29 cellular contexts compared by ENCODE assay signal in genomic region chr5:21140987-21141386, GRCh38.
"Had no signal": no experiment of that assay in that cellular context is flagged by ENCODE, and none has a peak within 500 bp of the region (broad histone marks: within the 10 kb centered on the region; RNA-seq: fewer than 3 reads in every experiment).

No MANE protein-coding gene starts in this region.

- H2AFZ ChIP-seq: hepatocyte, neural progenitor cell, parathyroid adenoma had no signal

- H3K79me2 ChIP-seq: hepatocyte, parathyroid adenoma had no signal

- H3K4me3 ChIP-seq: coronary artery, esophagus muscularis mucosa, gastroesophageal sphincter, heart left ventricle, hepatocyte, neural progenitor cell, right atrium auricular region, smooth muscle cell, thoracic aorta, tibial nerve, upper lobe of left lung had no signal

- H3K4me2 ChIP-seq: hepatocyte, neural progenitor cell, smooth muscle cell had no signal

- H3K9me3 Mint-ChIP-seq: nephron, neural progenitor cell had no signal

- H3K4me1 ChIP-seq: esophagus muscularis mucosa, foreskin keratinocyte, gastroesophageal sphincter, heart left ventricle, neural progenitor cell, parathyroid adenoma, right atrium auricular region, tibial nerve, upper lobe of left lung had no signal

- H3K9me3 ChIP-seq: esophagus muscularis mucosa, gastroesophageal sphincter, heart left ventricle, right atrium auricular region, thoracic aorta, tibial nerve, upper lobe of left lung had no signal

- H3K36me3 ChIP-seq: esophagus muscularis mucosa, gastroesophageal sphincter, heart left ventricle, neural progenitor cell, right atrium auricular region, thoracic aorta, tibial nerve, upper lobe of left lung had no signal

- ATAC-seq: foreskin keratinocyte; gastroesophageal sphincter; heart left ventricle; left lobe of liver; naive thymus-derived CD4-positive, alpha-beta T cell; sciatic nerve had no signal

- H3K4me3 Mint-ChIP-seq: naive thymus-derived CD4-positive, alpha-beta T cell; nephron; neural progenitor cell had no signal

- H3K27me3 ChIP-seq: esophagus muscularis mucosa, foreskin keratinocyte, gastroesophageal sphincter, heart left ventricle, hepatocyte, neural progenitor cell, right atrium auricular region, tibial nerve, upper lobe of left lung had no signal

- H3K36me3 Mint-ChIP-seq: naive thymus-derived CD4-positive, alpha-beta T cell; neural progenitor cell had no signal

- H3K27ac ChIP-seq: coronary artery, esophagus muscularis mucosa, foreskin keratinocyte, gastroesophageal sphincter, heart left ventricle, hepatocyte, neural progenitor cell, parathyroid adenoma, right atrium auricular region, thoracic aorta, tibial nerve, upper lobe of left lung had no signal

- H3K27ac Mint-ChIP-seq: naive thymus-derived CD4-positive, alpha-beta T cell; nephron; neural progenitor cell; progenitor cell of endocrine pancreas had no signal

- H3K4me1 Mint-ChIP-seq: naive thymus-derived CD4-positive, alpha-beta T cell; nephron; neural progenitor cell had no signal

- H3K27me3 Mint-ChIP-seq: naive thymus-derived CD4-positive, alpha-beta T cell; progenitor cell of endocrine pancreas had no signal

- H3K9ac ChIP-seq: neural progenitor cell, parathyroid adenoma had no signal

- FAIRE-seq: endothelial cell of umbilical vein, urothelium cell line had no signal

- DNase-seq: dermis blood vessel endothelial cell; effector memory CD4-positive, alpha-beta T cell; foreskin keratinocyte; heart left ventricle; kidney; midbrain; naive thymus-derived CD4-positive, alpha-beta T cell; stimulated activated CD4-positive, alpha-beta T cell treated with anti-CD3 and anti-CD28 coated beads, Interleukin-12 subunit alpha, Interleukin-12 subunit beta, amount 100 ng/mL, for 4 hours; stimulated activated CD4-positive, alpha-beta T cell treated with anti-CD3 and anti-CD28 coated beads, Interleukin-1b, Interleukin-23, amount 100 ng/mL, for 48 hours; stimulated activated CD4-positive, alpha-beta T cell treated with anti-CD3 and anti-CD28 coated beads, Interleukin-4, amount 100 ng/mL, for 1 hour; stimulated activated CD8-positive, alpha-beta memory T cell treated with anti-CD3 and anti-CD28 coated beads, Interleukin-4, amount 100 ng/mL, for 48 hours; stimulated activated naive CD4-positive, alpha-beta T cell treated with Interleukin-2 at 50 U/mL for 16 hours; upper lobe of left lung had no signal
